Comparison of ENCODE assay signal across 1 cellular context in the genomic region with DNA sequence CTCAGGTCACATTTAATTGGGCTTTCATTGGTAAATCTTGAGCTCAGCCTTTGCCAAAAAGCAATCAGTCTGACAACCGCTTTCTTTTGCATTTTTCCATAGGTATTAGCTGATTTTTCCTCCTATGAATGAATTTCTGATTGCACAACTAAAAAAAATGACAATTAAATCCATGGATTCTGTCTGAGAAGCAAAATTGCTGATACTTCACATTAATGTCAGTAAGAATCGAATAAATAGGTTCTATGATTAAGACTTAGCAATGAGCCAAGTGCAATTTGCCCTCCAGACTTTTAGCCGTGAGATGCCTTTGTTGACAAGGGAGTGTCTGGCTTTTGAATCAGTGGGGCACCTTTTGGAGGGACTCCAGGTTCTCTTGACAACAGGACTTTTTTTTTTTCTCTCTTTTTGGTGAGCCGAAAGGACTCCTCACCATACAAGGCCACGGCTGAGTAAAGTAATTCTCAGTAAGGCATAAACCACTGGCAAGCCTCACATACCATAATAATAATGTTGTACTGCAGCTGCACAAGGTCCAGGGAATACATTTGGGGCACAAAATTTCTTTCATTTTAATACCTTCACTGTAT.
TF ChIP-seq lines count a peak whose summit lies in the region.

No MANE protein-coding gene starts in this region.

TF ChIP-seq in HepG2, 621 proteins besides CTCF, POLR2A, EP300 and RAD21 (continued from another document):
- TF ChIP-seq, protein P1, sequence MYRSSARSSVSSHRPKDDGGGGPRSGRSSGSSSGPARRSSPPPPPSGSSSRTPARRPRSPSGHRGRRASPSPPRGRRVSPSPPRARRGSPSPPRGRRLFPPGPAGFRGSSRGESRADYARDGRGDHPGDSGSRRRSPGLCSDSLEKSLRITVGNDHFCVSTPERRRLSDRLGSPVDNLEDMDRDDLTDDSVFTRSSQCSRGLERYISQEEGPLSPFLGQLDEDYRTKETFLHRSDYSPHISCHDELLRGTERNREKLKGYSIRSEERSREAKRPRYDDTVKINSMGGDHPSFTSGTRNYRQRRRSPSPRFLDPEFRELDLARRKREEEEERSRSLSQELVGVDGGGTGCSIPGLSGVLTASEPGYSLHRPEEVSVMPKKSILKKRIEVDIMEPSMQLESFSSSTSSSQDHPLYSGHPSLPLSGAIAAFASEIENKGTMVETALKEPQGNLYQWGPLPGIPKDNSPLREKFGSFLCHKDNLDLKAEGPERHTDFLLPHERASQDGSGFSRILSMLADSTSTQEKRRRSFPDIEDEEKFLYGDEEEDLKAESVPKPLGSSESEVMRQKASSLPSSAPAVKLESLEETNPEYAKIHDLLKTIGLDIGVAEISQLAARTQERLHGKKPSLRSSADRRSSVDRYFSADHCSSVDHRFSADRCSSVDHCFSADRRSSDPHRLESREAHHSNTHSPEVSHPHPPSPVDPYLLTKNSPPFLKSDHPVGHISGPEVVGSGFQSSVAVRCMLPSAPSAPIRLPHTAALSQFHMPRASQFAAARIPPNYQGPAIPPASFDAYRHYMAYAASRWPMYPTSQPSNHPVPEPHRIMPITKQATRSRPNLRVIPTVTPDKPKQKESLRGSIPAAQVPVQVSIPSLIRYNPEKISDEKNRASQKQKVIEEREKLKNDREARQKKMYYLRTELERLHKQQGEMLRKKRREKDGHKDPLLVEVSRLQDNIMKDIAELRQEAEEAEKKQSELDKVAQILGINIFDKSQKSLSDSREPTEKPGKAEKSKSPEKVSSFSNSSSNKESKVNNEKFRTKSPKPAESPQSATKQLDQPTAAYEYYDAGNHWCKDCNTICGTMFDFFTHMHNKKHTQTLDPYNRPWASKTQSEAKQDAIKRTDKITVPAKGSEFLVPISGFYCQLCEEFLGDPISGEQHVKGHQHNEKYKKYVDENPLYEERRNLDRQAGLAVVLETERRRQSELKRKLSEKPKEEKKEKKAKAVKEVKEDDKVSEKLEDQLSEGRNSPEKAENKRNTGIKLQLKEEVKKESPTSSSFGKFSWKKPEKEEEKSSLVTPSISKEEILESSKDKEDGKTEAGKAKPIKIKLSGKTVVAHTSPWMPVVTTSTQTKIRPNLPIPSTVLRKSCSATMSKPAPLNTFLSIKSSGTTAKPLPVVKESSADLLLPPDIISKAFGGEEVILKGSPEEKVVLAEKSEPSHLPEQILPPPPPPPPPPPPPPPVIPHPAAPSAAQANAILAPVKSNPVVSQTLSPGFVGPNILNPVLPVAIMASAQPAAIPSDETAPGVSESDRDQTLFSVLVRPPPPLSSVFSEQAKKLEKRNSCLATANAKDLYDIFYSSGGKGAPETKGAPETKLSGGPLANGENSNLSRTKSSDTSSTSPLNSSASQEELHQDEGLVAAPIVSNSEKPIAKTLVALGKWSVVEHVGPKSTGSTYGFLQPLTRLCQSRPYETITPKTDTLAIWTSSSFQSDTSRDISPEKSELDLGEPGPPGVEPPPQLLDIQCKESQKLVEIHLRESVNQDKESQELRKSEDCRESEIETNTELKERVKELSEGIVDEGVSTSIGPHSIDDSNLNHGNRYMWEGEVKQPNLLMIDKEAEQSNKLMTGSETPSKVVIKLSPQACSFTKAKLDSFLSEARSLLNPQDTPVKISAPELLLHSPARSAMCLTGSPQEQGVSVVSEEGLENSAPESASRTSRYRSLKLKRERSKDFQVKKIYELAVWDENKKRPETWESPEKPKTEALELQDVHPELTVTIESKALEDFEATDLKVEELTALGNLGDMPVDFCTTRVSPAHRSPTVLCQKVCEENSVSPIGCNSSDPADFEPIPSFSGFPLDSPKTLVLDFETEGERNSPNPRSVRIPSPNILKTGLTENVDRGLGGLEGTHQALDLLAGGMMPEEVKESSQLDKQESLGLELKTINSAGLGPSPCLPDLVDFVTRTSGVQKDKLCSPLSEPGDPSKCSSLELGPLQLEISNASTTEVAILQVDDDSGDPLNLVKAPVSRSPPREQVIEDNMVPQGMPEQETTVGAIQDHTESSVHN (CRISPR knock-in tag; IDR thresholded peaks at IDR 0.05), result no peak
- TF ChIP-seq CCDC6 (CRISPR knock-in tag; IDR thresholded peaks at IDR 0.05) (no peak), MAFK (conservative IDR thresholded peaks at IDR 0.05 in 1 of 2, IDR thresholded peaks at IDR 0.05 in 1 of 2; ENCODE audit: low read length in 2 of 2) (peak; percentile 26 to 38; a peak in 2 of 4 replicates)
- TF ChIP-seq, protein P2, sequence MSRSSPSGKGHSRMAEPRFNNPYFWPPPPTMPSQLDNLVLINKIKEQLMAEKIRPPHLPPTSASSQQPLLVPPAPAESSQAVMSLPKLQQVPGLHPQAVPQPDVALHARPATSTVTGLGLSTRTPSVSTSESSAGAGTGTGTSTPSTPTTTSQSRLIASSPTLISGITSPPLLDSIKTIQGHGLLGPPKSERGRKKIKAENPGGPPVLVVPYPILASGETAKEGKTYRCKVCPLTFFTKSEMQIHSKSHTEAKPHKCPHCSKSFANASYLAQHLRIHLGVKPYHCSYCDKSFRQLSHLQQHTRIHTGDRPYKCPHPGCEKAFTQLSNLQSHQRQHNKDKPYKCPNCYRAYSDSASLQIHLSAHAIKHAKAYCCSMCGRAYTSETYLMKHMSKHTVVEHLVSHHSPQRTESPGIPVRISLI (CRISPR knock-in tag; IDR thresholded peaks at IDR 0.05; ENCODE audit: borderline replicate concordance), result peak; percentile 39; the same call in 1 of the 2 replicates
